ENCODE assay signal across 18 cellular contexts in genomic region chr11:4641501-4641900, GRCh38. TPM values are rescaled to one million over a fixed set of nuclear protein-coding genes. Genes with fewer than 3 reads are reported as not detected.
DNase-seq lines count a peak whose midpoint lies in the region; ATAC-seq, FAIRE-seq and TF ChIP-seq lines count a peak whose summit lies in the region.
"Had no signal": no experiment of that assay in that cellular context is flagged by ENCODE, and none has a peak within 500 bp of the region (broad histone marks: within the 10 kb centered on the region; RNA-seq: fewer than 3 reads in every experiment).

No MANE protein-coding gene starts in this region.

- TF ChIP-seq CTCF in left ventricle myocardium inferior (IDR thresholded peaks at IDR 0.05; ENCODE audit: borderline replicate concordance), result no peak

- H3K27me3 ChIP-seq in left ventricle myocardium inferior (ENCODE audit: low read depth), result no peaks in the 10 kb centered on the region
- no peaks in the 10 kb centered on the region for H3K27me3 ChIP-seq in Karpas-422 (ENCODE audit: low read length)
- H3K27me3 ChIP-seq: BLaER1 treated with 17β-estradiol and CSF1 and Interleukin-3, amounts not matched to agents 10 nM and 100 nM had no signal

- no peaks in the 10 kb centered on the region for H3K9me2 ChIP-seq in Karpas-422 (replicated peaks; ENCODE audit: insufficient read depth, low read length)

- H3K36me3 ChIP-seq in left ventricle myocardium inferior (no peaks in the 10 kb centered on the region), Karpas-422 (ENCODE audit: insufficient read depth, low read length) (no peaks in the 10 kb centered on the region)
- H3K36me3 ChIP-seq: BLaER1 treated with 17β-estradiol and CSF1 and Interleukin-3, amounts not matched to agents 10 nM and 100 nM had no signal

- no peak overlapping the region for H3K9ac ChIP-seq in Karpas-422 (ENCODE audit: low read length)
- H3K9ac ChIP-seq: BLaER1 treated with 17β-estradiol and CSF1 and Interleukin-3, amounts not matched to agents 10 nM and 100 nM had no signal

- H3K9me3 ChIP-seq in left ventricle myocardium inferior (replicated peaks) (no peaks in the 10 kb centered on the region), Karpas-422 (ENCODE audit: low read length) (no peaks in the 10 kb centered on the region)
- H3K9me3 ChIP-seq: BLaER1 treated with 17β-estradiol and CSF1 and Interleukin-3, amounts not matched to agents 10 nM and 100 nM had no signal

- H3K27ac ChIP-seq in left ventricle myocardium inferior (replicated peaks), result peak overlapping the region; percentile 89
- H3K27ac ChIP-seq in Karpas-422 (ENCODE audit: low read length), result no peak overlapping the region
- H3K27ac ChIP-seq: BLaER1 treated with 17β-estradiol and CSF1 and Interleukin-3, amounts not matched to agents 10 nM and 100 nM had no signal

- ATAC-seq in Right ventricle myocardium superior (ENCODE audit: poor library complexity), result no peak
- no peak for ATAC-seq in HG03095 (IDR thresholded peaks at IDR 0.05; ENCODE audit: unreplicated experiment)
- ATAC-seq: CD8-positive, alpha-beta T cell; GM12878 had no signal

- H3K79me2 ChIP-seq in Karpas-422 (ENCODE audit: low read length), result no peaks in the 10 kb centered on the region

- no peak for DNase-seq in left ventricle myocardium inferior
- DNase-seq in Right ventricle myocardium superior, result no peak
- DNase-seq in HTR-8/SVneo (ENCODE audit: insufficient read length, low spot score), result no peak
- DNase-seq in left kidney (ENCODE audit: low read depth, low spot score), result peak; percentile 9
- DNase-seq in NCI-H69 (lab: John Stamatoyannopoulos, UW), result no peak
- DNase-seq in Karpas-422, result no peak
- DNase-seq: Calu3; CD8-positive, alpha-beta T cell; DMS79 treated with DMSO at 0.1 percent for 48 hours; HCEC 1CT had no signal

- H3K4me1 ChIP-seq in left ventricle myocardium inferior, result peaks cover 56% of the 10 kb centered on the region
- H3K4me1 ChIP-seq in Karpas-422 (ENCODE audit: low read length), result no peaks in the 10 kb centered on the region

- intact Hi-C loops in left ventricle myocardium inferior (cut with micrococcal nuclease) (loop anchor here (10.0 kb wide), 1 partner anchor 53 kb away; the partner anchor contains the start of gene OR51E2), Right ventricle myocardium superior (cut with DNase I) (no loop called here)

- peak; percentile 26 for FAIRE-seq in HTR-8/SVneo (lab: Jason Lieb, UNC)
- FAIRE-seq: GM12878, GM19239, H54 had no signal

- H3K4me3 ChIP-seq in left ventricle myocardium inferior, result no peak overlapping the region
- no peak overlapping the region for H3K4me3 ChIP-seq in Karpas-422 (ENCODE audit: low read length)
- H3K4me3 ChIP-seq: BLaER1 treated with 17β-estradiol and CSF1 and Interleukin-3, amounts not matched to agents 10 nM and 100 nM; GM12878 had no signal

- H4K20me1 ChIP-seq in Karpas-422 (ENCODE audit: insufficient read depth, low read depth, low read length), result no peaks in the 10 kb centered on the region
- H4K20me1 ChIP-seq: BLaER1 treated with 17β-estradiol and CSF1 and Interleukin-3, amounts not matched to agents 10 nM and 100 nM had no signal

- no peak overlapping the region for H2AFZ ChIP-seq in Karpas-422 (ENCODE audit: low read length)

- no peak overlapping the region for H3K4me2 ChIP-seq in Karpas-422 (ENCODE audit: low read depth, low read length, poor library complexity, severe bottlenecking)
- H3K4me2 ChIP-seq: BLaER1 treated with 17β-estradiol and CSF1 and Interleukin-3, amounts not matched to agents 10 nM and 100 nM had no signal

RNA-seq across cellular contexts. Expression of gene OR51E1, which starts 2.3 kb away (rescaled TPM):
- total RNA-seq in left ventricle myocardium inferior (1.3 TPM), Right ventricle myocardium superior (1.4 TPM)
- not detected in 2 replicates for total RNA-seq in Karpas-422 (2014; rRNA removed; shearing (Covaris generic); ENCODE audit: low replicate concordance)
- total RNA-seq: A172; B cell; Calu3; CD8-positive, alpha-beta T cell; G401; GM12878 had no signal

RNA-seq across cellular contexts. Expression of gene OR51D1, which starts 4.2 kb away (rescaled TPM):
- total RNA-seq in left ventricle myocardium inferior, result not detected
- not detected for total RNA-seq in Right ventricle myocardium superior
- not detected in 2 replicates for total RNA-seq in Karpas-422 (2014; rRNA removed; shearing (Covaris generic); ENCODE audit: low replicate concordance)
- total RNA-seq: A172; B cell; Calu3; CD8-positive, alpha-beta T cell; G401 had no signal

RNA-seq across cellular contexts. Expression of gene TRIM68, which starts 33.5 kb away (rescaled TPM):
- total RNA-seq in left ventricle myocardium inferior (10.6 TPM), Right ventricle myocardium superior (11.0 TPM)
- total RNA-seq in Karpas-422 (2014; rRNA removed; shearing (Covaris generic); ENCODE audit: low replicate concordance), result 17.5 and 21.1 TPM in 2 replicates

RNA-seq across cellular contexts. Expression of gene OR52I1, which starts 47.7 kb away (rescaled TPM):
- total RNA-seq in left ventricle myocardium inferior, result not detected
- not detected for total RNA-seq in Right ventricle myocardium superior
- not detected in 2 replicates for total RNA-seq in Karpas-422 (2014; rRNA removed; shearing (Covaris generic); ENCODE audit: low replicate concordance)
- total RNA-seq: A172; B cell; Calu3; CD8-positive, alpha-beta T cell; G401; GM12878 had no signal

RNA-seq across cellular contexts. Expression of gene OR51E2, which starts 56.2 kb away (rescaled TPM):
- total RNA-seq in left ventricle myocardium inferior (not detected), Right ventricle myocardium superior (0.13 TPM)
- total RNA-seq in Karpas-422 (2014; rRNA removed; shearing (Covaris generic); ENCODE audit: low replicate concordance), result not detected in 2 replicates
- total RNA-seq: A172; B cell; Calu3; CD8-positive, alpha-beta T cell; G401; GM12878 had no signal
